ENCODE assay signal across 32 cellular contexts in genomic region chrX:9390121-9390520, GRCh38.
"Had no signal": no experiment of that assay in that cellular context is flagged by ENCODE, and none has a peak within 500 bp of the region (broad histone marks: within the 10 kb centered on the region; RNA-seq: fewer than 3 reads in every experiment).

No MANE protein-coding gene starts in this region.

- H3K4me2 ChIP-seq: smooth muscle cell had no signal

- H3K36me3 Mint-ChIP-seq: activated CD4-positive, alpha-beta memory T cell treated with anti-CD3 and anti-CD28 coated beads for 36 hours; activated naive CD4-positive, alpha-beta T cell treated with anti-CD3 and anti-CD28 coated beads, Interleukin-2, amount 10 ng/mL, durations not matched to agents 7 days and 5 days; activated naive CD8-positive, alpha-beta T cell treated with anti-CD3 and anti-CD28 coated beads, Interleukin-2, amount 10 ng/mL, durations not matched to agents 7 days and 5 days; stimulated activated memory B cell treated with anti-CD40 and anti-IgM and Interleukin-4, amounts not matched to agents 10 μg/mL and 1 μg/mL and 100 μg/mL, for 72 hours had no signal

- H3K27ac Mint-ChIP-seq: activated CD4-positive, alpha-beta memory T cell treated with anti-CD3 and anti-CD28 coated beads for 36 hours; activated CD4-positive, alpha-beta T cell treated with anti-CD3 and anti-CD28 coated beads, Interleukin-2, amount 10 ng/mL, durations not matched to agents 24 days and 14 days; activated naive CD4-positive, alpha-beta T cell treated with anti-CD3 and anti-CD28 coated beads, Interleukin-2, amount 10 ng/mL, durations not matched to agents 7 days and 5 days; activated naive CD8-positive, alpha-beta T cell treated with anti-CD3 and anti-CD28 coated beads, Interleukin-2, amount 10 ng/mL, durations not matched to agents 7 days and 5 days; activated T-cell treated with anti-CD3 and anti-CD28 coated beads, Interleukin-2, amount 50 U/mL, for 24 hours; stimulated activated memory B cell treated with anti-CD40 and anti-IgM and Interleukin-4, amounts not matched to agents 10 μg/mL and 1 μg/mL and 100 μg/mL, for 72 hours; stimulated activated naive CD8-positive, alpha-beta T cell treated with anti-CD3 and anti-CD28 coated beads, Interleukin-15, amount 100 ng/mL, for 72 hours; T-helper 17 cell had no signal

- H3K27ac ChIP-seq: breast epithelium, gastrocnemius medialis, ovary, prostate gland, sigmoid colon, thyroid gland, upper lobe of left lung, vagina had no signal

- H3K27me3 Mint-ChIP-seq: activated CD4-positive, alpha-beta memory T cell treated with anti-CD3 and anti-CD28 coated beads for 36 hours; activated naive CD4-positive, alpha-beta T cell treated with anti-CD3 and anti-CD28 coated beads, Interleukin-2, amount 10 ng/mL, durations not matched to agents 7 days and 5 days; activated T-cell treated with anti-CD3 and anti-CD28 coated beads, Interleukin-2, amount 50 U/mL, for 24 hours; central memory CD8-positive, alpha-beta T cell; stimulated activated memory B cell treated with anti-CD40 and anti-IgM and Interleukin-4, amounts not matched to agents 10 μg/mL and 1 μg/mL and 100 μg/mL, for 72 hours; stimulated activated naive CD8-positive, alpha-beta T cell treated with anti-CD3 and anti-CD28 coated beads, Interleukin-15, amount 100 ng/mL, for 72 hours; T-helper 17 cell had no signal

- H3K27me3 ChIP-seq: gastrocnemius medialis, ovary, sigmoid colon, thyroid gland, upper lobe of left lung, vagina had no signal

- ATAC-seq: gastrocnemius medialis; left ventricle myocardium superior; stimulated activated memory B cell treated with anti-CD40 and anti-IgM and Interleukin-4, amounts not matched to agents 10 μg/mL and 1 μg/mL and 100 μg/mL, for 72 hours; stimulated activated naive CD8-positive, alpha-beta T cell treated with anti-CD3 and anti-CD28 coated beads, Interleukin-15, amount 100 ng/mL, for 72 hours; T-helper 17 cell had no signal

- DNase-seq: activated CD4-positive, alpha-beta memory T cell treated with anti-CD3 and anti-CD28 coated beads for 36 hours; activated CD4-positive, alpha-beta T cell treated with anti-CD3 and anti-CD28 coated beads, Interleukin-2, amount 10 ng/mL, durations not matched to agents 24 days and 14 days; activated CD4-positive, CD25-positive, alpha-beta regulatory T cell treated with anti-CD3 and anti-CD28 coated beads, Interleukin-2, amount 50 U/mL, for 72 hours; activated CD8-positive, alpha-beta memory T cell treated with anti-CD3 and anti-CD28 coated beads, Interleukin-2, amount 50 U/mL, for 4 hours; activated gamma-delta T cell; activated naive CD4-positive, alpha-beta T cell treated with anti-CD3 and anti-CD28 coated beads, Interleukin-2, amount 10 ng/mL, durations not matched to agents 7 days and 5 days; activated naive CD8-positive, alpha-beta T cell treated with anti-CD3 and anti-CD28 coated beads, Interleukin-2, amount 10 ng/mL, durations not matched to agents 7 days and 5 days; activated T-cell treated with anti-CD3 and anti-CD28 coated beads, Interleukin-2, amount 50 U/mL, for 24 hours; amniotic stem cell; dermis blood vessel endothelial cell; effector CD4-positive, alpha-beta T cell; gastrocnemius medialis; glutamatergic neuron; islet precursor cell; left ventricle myocardium superior; ovary; retina; sigmoid colon; stimulated activated CD4-positive, alpha-beta T cell treated with anti-CD3 and anti-CD28 coated beads, Interleukin-1b, Interleukin-23, amount 100 ng/mL, for 48 hours; stimulated activated CD4-positive, alpha-beta T cell treated with anti-CD3 and anti-CD28 coated beads, Interleukin-4, amount 100 ng/mL, for 4 hours; stimulated activated CD8-positive, alpha-beta memory T cell treated with anti-CD3 and anti-CD28 coated beads, Interleukin-4, amount 100 ng/mL, for 48 hours; stimulated activated naive CD8-positive, alpha-beta T cell treated with anti-CD3 and anti-CD28 coated beads, Interleukin-15, amount 100 ng/mL, for 72 hours; T-helper 17 cell; T1000; thyroid gland; upper lobe of left lung had no signal

- H3K9me3 ChIP-seq: gastrocnemius medialis, ovary, prostate gland, sigmoid colon, thyroid gland, upper lobe of left lung, vagina had no signal

- H3K36me3 ChIP-seq: breast epithelium, gastrocnemius medialis, ovary, prostate gland, sigmoid colon, thyroid gland, upper lobe of left lung, vagina had no signal

- H3K9me3 Mint-ChIP-seq: activated CD4-positive, alpha-beta memory T cell treated with anti-CD3 and anti-CD28 coated beads for 36 hours; activated CD4-positive, alpha-beta T cell treated with anti-CD3 and anti-CD28 coated beads, Interleukin-2, amount 10 ng/mL, durations not matched to agents 24 days and 14 days; activated naive CD4-positive, alpha-beta T cell treated with anti-CD3 and anti-CD28 coated beads, Interleukin-2, amount 10 ng/mL, durations not matched to agents 7 days and 5 days; activated naive CD8-positive, alpha-beta T cell treated with anti-CD3 and anti-CD28 coated beads, Interleukin-2, amount 10 ng/mL, durations not matched to agents 7 days and 5 days; activated T-cell treated with anti-CD3 and anti-CD28 coated beads, Interleukin-2, amount 50 U/mL, for 24 hours; central memory CD8-positive, alpha-beta T cell; stimulated activated memory B cell treated with anti-CD40 and anti-IgM and Interleukin-4, amounts not matched to agents 10 μg/mL and 1 μg/mL and 100 μg/mL, for 72 hours; stimulated activated naive CD8-positive, alpha-beta T cell treated with anti-CD3 and anti-CD28 coated beads, Interleukin-15, amount 100 ng/mL, for 72 hours had no signal

- H3K4me3 Mint-ChIP-seq: activated CD4-positive, alpha-beta memory T cell treated with anti-CD3 and anti-CD28 coated beads for 36 hours; activated CD4-positive, alpha-beta T cell treated with anti-CD3 and anti-CD28 coated beads, Interleukin-2, amount 10 ng/mL, durations not matched to agents 24 days and 14 days; activated naive CD4-positive, alpha-beta T cell treated with anti-CD3 and anti-CD28 coated beads, Interleukin-2, amount 10 ng/mL, durations not matched to agents 7 days and 5 days; activated naive CD8-positive, alpha-beta T cell treated with anti-CD3 and anti-CD28 coated beads, Interleukin-2, amount 10 ng/mL, durations not matched to agents 7 days and 5 days; activated T-cell treated with anti-CD3 and anti-CD28 coated beads, Interleukin-2, amount 50 U/mL, for 24 hours; central memory CD8-positive, alpha-beta T cell; stimulated activated memory B cell treated with anti-CD40 and anti-IgM and Interleukin-4, amounts not matched to agents 10 μg/mL and 1 μg/mL and 100 μg/mL, for 72 hours; stimulated activated naive CD8-positive, alpha-beta T cell treated with anti-CD3 and anti-CD28 coated beads, Interleukin-15, amount 100 ng/mL, for 72 hours; T-helper 17 cell had no signal

- H3K4me1 Mint-ChIP-seq: activated CD4-positive, alpha-beta T cell treated with anti-CD3 and anti-CD28 coated beads, Interleukin-2, amount 10 ng/mL, durations not matched to agents 24 days and 14 days; activated naive CD4-positive, alpha-beta T cell treated with anti-CD3 and anti-CD28 coated beads, Interleukin-2, amount 10 ng/mL, durations not matched to agents 7 days and 5 days; activated naive CD8-positive, alpha-beta T cell treated with anti-CD3 and anti-CD28 coated beads, Interleukin-2, amount 10 ng/mL, durations not matched to agents 7 days and 5 days; central memory CD8-positive, alpha-beta T cell; stimulated activated memory B cell treated with anti-CD40 and anti-IgM and Interleukin-4, amounts not matched to agents 10 μg/mL and 1 μg/mL and 100 μg/mL, for 72 hours; stimulated activated naive CD8-positive, alpha-beta T cell treated with anti-CD3 and anti-CD28 coated beads, Interleukin-15, amount 100 ng/mL, for 72 hours; T-helper 17 cell had no signal

- H3K4me1 ChIP-seq: breast epithelium, gastrocnemius medialis, prostate gland, sigmoid colon, thyroid gland, upper lobe of left lung, vagina had no signal

- H3K4me3 ChIP-seq: breast epithelium, gastrocnemius medialis, ovary, prostate gland, sigmoid colon, smooth muscle cell, thyroid gland, upper lobe of left lung, vagina had no signal
